In genomic region chr6:122995930-122996796, GRCh38 we compare ENCODE assay signal across 8 cellular contexts. TPM values are rescaled to one million over a fixed set of nuclear protein-coding genes. Genes with fewer than 3 reads are reported as not detected.
DNase-seq lines count a peak whose midpoint lies in the region; ATAC-seq and TF ChIP-seq lines count a peak whose summit lies in the region.

Gene CLVS2 (plus strand): TSS chr6:122996235. CDS start chr6:122997778, 1,543 bp downstream.

- peak within 1 kb of the TSS; percentile 69 for H3K9ac ChIP-seq in HUES64 (ENCODE audit: low read depth, low read length)

- peaks cover 69% of the 10 kb centered on the region for H3K27me3 ChIP-seq in HUES64 (ENCODE audit: insufficient read depth, low read length)
- H3K27me3 ChIP-seq in iPS DF 6.9 (ENCODE audit: control insufficient read depth, insufficient read depth, low read length) = peaks cover 19% of the 10 kb centered on the region
- peaks cover 0 to 62% (median 25%) of the 10 kb centered on the region in 7 donors for H3K27me3 ChIP-seq in spleen (replicated peaks in 1 of 7)

- H3K36me3 ChIP-seq in HUES64 (ENCODE audit: insufficient read depth, low read length) (no peaks in the 10 kb centered on the region), iPS DF 6.9 (ENCODE audit: control insufficient read depth, insufficient read depth, low read length) (no peaks in the 10 kb centered on the region), spleen (no peaks in the 10 kb centered on the region)

- H3K4me1 ChIP-seq in HUES64 (ENCODE audit: insufficient read depth, low read length) = no peaks in the 10 kb centered on the region
- no peaks in the 10 kb centered on the region; the same call in 1 of the 2 replicates for H3K4me1 ChIP-seq in iPS DF 6.9 (ENCODE audit: control insufficient read depth, insufficient read depth, low read length)
- peaks cover 0 to 12% (median 6%) of the 10 kb centered on the region in 6 donors for H3K4me1 ChIP-seq in spleen

- H3K9me3 ChIP-seq in HUES64 (ENCODE audit: insufficient read depth, low read depth, low read length) = no peaks in the 10 kb centered on the region
- H3K9me3 ChIP-seq in iPS DF 6.9 (ENCODE audit: control insufficient read depth, insufficient read depth, low read length) = no peaks in the 10 kb centered on the region
- H3K9me3 ChIP-seq in spleen = no peaks in the 10 kb centered on the region

- peak; percentile 90 for ATAC-seq in SK-N-SH treated with all-trans-retinoic acid at 6 μM for 48 hours
- no peak for ATAC-seq in GM18511 (IDR thresholded peaks at IDR 0.05; ENCODE audit: unreplicated experiment)

- no peak for DNase-seq in iPS DF 6.9 (ENCODE audit: low read depth, low spot score)
- peak; percentile 64 for DNase-seq in spleen
- no peak for DNase-seq in GM19238 (ENCODE audit: insufficient read length, low spot score)
- no peak for DNase-seq in dermis blood vessel endothelial cell
- no peak for DNase-seq in OCI-M1 (lab: John Stamatoyannopoulos, UW)

- H3K27ac ChIP-seq in HUES64 (ENCODE audit: low read depth, low read length) (no peak within 1 kb of the TSS), iPS DF 6.9 (ENCODE audit: low read length) (no peak within 1 kb of the TSS), spleen (no peak within 1 kb of the TSS)

- no peak for TF ChIP-seq POLR2A in spleen (IDR thresholded peaks at IDR 0.05)

- no peak for TF ChIP-seq CTCF in spleen (IDR thresholded peaks at IDR 0.05 in 8 of 11, conservative IDR thresholded peaks at IDR 0.05 in 3 of 11)

- under 1% methylated on average over 74 of the region's 74 CpGs for WGBS in HUES64
- no CpG with 5 or more reads among the region's 74 CpGs for WGBS in iPS DF 6.9 (ENCODE audit: insufficient coverage, insufficient read length)
- 2 to 17% (median 4%) methylated on average over 54 to 74 of the region's 74 CpGs for whole genome bisulfite sequencing in spleen, 5 donors

- H3K4me3 ChIP-seq in HUES64 (ENCODE audit: low read length) = peak within 1 kb of the TSS; percentile 67
- peak within 1 kb of the TSS; percentile 93 for H3K4me3 ChIP-seq in iPS DF 6.9 (ENCODE audit: low read length)
- H3K4me3 ChIP-seq in spleen = peak within 1 kb of the TSS in 2 of 8 donors; percentile 16 to 35

- intact Hi-C loops in spleen (cut with DNase I; ENCODE audit: low total_unique reads) = no loop called here

TF ChIP-seq in SK-N-SH treated with all-trans-retinoic acid at 6 μM for 48 hours, 23 proteins besides CTCF, POLR2A, EP300 and RAD21:
- TF ChIP-seq CSDC2 (CRISPR knock-in tag; IDR thresholded peaks at IDR 0.05) (no peak), ZFP3 (CRISPR knock-in tag; IDR thresholded peaks at IDR 0.05) (no peak), PATZ1 (CRISPR knock-in tag; IDR thresholded peaks at IDR 0.05; ENCODE audit: borderline replicate concordance) (no peak), PPARA (CRISPR knock-in tag; IDR thresholded peaks at IDR 0.05; ENCODE audit: borderline replicate concordance) (no peak), ISL1 (CRISPR knock-in tag; IDR thresholded peaks at IDR 0.05) (no peak), CSRNP3 (CRISPR knock-in tag; IDR thresholded peaks at IDR 0.05) (no peak), TCF4 (CRISPR knock-in tag; IDR thresholded peaks at IDR 0.05; ENCODE audit: borderline replicate concordance) (no peak), ESRRG (CRISPR knock-in tag; IDR thresholded peaks at IDR 0.05) (no peak)
TF ChIP-seq in SK-N-SH treated with all-trans-retinoic acid at 6 μM for 48 hours: peak in this region for 0.

RNA-seq across cellular contexts. Expression of gene CLVS2, which starts in this region (rescaled TPM):
- 0.70 TPM for polyA plus RNA-seq in HUES64 (2013, experiment 1 of 2)
- polyA plus RNA-seq in HUES64 (2013, experiment 2 of 2) = 1.0 TPM
- total RNA-seq in spleen (not detected), dermis blood vessel endothelial cell (not detected in 2 replicates)
- not detected for polyA plus RNA-seq in spleen

Comparison
In these comparisons a context has a peak if more than half of its experiments do, and no peak if none do; other contexts are left out.
1. Peak in DNase-seq in spleen; RNA of the gene not detected or under 1 TPM.